ENCODE assay signal across 1 cellular context in the genomic region with DNA sequence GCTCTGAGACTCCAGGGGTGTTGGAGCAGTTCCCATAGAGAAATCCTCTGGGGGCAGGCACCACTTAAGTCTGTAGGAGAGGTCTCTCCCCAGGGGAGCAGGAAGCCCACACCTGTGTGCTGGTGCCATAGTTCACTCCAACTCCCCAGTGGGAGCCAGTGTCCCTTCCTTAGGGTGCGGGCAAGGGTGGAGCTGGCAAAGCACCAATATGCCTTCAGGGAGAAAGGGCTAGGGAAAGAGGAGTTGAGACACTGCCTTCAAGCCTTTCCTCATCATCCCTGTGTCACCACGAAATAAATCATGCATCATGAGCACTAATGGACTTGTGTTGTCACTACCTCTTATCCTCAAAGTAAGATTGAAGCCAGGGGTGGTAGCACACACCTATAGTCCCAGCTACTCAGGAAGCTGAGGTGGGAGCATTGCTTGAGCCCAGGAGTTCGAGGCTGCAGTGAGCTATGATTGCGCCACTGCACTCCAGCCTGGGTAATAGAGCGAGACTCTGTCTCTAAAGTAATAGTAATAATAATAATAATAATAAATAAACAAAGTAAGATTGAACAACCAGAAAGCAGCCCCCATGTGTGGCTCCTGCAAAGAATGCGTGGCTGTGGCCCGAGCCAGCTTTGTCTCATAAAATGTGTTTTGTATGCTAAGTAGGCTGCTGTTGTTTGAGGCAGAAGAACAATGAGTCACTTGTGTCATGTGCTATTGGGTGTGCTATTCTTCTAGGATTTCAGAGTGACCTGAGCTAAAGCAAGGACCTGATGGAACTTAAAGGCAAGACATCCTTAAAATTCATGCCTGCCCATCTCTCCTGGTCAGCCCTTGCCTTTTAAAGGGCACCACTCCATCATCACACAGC.
TF ChIP-seq lines count a peak whose summit lies in the region.

No MANE protein-coding gene starts in this region.

TF ChIP-seq in H1, 55 proteins besides CTCF, POLR2A, EP300 and RAD21:
- no peak for TF ChIP-seq KDM1A (IDR thresholded peaks at IDR 0.05; ENCODE audit: borderline replicate concordance, low read length)
- no peak for TF ChIP-seq RXRA (IDR thresholded peaks at IDR 0.05; ENCODE audit: insufficient read depth, low read depth, low read length)
- no peak for TF ChIP-seq GTF2F1 (IDR thresholded peaks at IDR 0.05; ENCODE audit: borderline replicate concordance, low read depth, low read length)
